3 cellular contexts compared by ENCODE assay signal in the genomic region with DNA sequence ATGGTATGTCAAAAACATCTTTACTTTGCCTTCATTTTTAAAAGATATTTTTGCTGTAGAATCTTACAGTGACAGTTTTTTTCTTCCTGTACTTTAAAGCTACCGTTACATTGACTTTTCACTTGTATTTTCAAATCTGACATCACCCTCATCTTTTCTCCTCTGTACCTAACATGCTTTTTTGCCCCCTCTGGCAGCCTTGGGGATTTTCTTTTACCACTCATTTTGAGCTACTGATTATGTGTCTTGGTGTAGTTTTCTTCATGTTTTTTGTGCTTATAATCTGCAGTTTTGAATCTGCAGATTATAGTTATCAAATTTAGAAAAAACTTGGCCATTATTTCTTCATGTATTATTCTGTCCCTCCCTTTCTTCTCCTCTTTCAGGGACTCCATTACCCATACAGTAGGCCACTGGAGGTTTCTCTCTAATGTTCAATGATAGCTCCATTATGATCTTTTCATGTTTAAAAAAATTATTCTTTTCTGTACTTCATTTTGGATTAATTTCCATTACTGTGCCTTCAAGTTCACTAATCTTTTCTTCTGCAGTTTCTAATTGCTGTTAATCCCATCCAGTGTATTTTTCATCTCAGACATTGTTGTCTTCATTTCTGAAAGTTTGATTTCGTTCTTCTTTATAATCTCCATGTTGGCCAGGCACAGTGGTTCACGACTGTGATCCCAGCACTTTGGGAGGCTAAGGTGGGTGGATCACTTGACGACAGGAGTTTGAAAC.
TF ChIP-seq lines count a peak whose summit lies in the region.

No MANE protein-coding gene starts in this region.

TF ChIP-seq in GM23338, 12 proteins besides CTCF, POLR2A, EP300 and RAD21 (continued from another document):
- no peak for TF ChIP-seq NANOG (IDR thresholded peaks at IDR 0.05; ENCODE audit: borderline replicate concordance)
- no peak for TF ChIP-seq ZNF331 (CRISPR knock-in tag; IDR thresholded peaks at IDR 0.05; ENCODE audit: low read depth)

TF ChIP-seq in HEK293, 187 proteins besides CTCF, POLR2A, EP300 and RAD21:
- TF ChIP-seq, protein P1, sequence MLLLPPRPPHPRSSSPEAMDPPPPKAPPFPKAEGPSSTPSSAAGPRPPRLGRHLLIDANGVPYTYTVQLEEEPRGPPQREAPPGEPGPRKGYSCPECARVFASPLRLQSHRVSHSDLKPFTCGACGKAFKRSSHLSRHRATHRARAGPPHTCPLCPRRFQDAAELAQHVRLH (tag by site-specific recombination; IDR thresholded peaks at IDR 0.05): peak; percentile 44; the same call in 1 of the 2 replicates
- TF ChIP-seq SETDB1 (IDR thresholded peaks at IDR 0.05; ENCODE audit: insufficient read length, low read length) (peak; percentile 51), ZFP41 (tag by site-specific recombination; IDR thresholded peaks at IDR 0.05; ENCODE audit: borderline replicate concordance) (no peak)
- TF ChIP-seq, protein P2, sequence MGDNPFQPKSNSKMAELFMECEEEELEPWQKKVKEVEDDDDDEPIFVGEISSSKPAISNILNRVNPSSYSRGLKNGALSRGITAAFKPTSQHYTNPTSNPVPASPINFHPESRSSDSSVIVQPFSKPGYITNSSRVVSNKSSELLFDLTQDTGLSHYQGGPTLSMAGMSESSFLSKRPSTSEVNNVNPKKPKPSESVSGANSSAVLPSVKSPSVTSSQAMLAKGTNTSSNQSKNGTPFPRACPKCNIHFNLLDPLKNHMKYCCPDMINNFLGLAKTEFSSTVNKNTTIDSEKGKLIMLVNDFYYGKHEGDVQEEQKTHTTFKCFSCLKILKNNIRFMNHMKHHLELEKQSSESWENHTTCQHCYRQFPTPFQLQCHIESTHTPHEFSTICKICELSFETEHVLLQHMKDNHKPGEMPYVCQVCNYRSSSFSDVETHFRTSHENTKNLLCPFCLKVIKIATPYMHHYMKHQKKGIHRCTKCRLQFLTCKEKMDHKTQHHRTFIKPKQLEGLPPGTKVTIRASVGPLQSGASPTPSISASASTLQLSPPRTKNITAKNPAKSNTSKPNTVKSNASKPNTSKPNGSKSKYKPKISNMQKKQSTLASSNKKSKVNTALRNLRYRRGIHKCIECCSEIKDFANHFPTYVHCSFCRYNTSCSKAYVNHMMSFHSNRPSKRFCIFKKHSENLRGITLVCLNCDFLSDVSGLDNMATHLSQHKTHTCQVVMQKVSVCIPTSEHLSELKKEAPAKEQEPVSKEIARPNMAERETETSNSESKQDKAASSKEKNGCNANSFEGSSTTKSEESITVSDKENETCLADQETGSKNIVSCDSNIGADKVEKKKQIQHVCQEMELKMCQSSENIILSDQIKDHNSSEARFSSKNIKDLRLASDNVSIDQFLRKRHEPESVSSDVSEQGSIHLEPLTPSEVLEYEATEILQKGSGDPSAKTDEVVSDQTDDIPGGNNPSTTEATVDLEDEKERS (tag by site-specific recombination; IDR thresholded peaks at IDR 0.05): peak; percentile 71; the same call in 1 of the 2 replicates

TF ChIP-seq in GM12878, 131 proteins besides CTCF, POLR2A, EP300 and RAD21 (continued from another document):
- TF ChIP-seq, protein P3, sequence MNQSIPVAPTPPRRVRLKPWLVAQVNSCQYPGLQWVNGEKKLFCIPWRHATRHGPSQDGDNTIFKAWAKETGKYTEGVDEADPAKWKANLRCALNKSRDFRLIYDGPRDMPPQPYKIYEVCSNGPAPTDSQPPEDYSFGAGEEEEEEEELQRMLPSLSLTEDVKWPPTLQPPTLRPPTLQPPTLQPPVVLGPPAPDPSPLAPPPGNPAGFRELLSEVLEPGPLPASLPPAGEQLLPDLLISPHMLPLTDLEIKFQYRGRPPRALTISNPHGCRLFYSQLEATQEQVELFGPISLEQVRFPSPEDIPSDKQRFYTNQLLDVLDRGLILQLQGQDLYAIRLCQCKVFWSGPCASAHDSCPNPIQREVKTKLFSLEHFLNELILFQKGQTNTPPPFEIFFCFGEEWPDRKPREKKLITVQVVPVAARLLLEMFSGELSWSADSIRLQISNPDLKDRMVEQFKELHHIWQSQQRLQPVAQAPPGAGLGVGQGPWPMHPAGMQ (IDR thresholded peaks at IDR 0.05; ENCODE audit: borderline replicate concordance): no peak
- TF ChIP-seq, protein P4, sequence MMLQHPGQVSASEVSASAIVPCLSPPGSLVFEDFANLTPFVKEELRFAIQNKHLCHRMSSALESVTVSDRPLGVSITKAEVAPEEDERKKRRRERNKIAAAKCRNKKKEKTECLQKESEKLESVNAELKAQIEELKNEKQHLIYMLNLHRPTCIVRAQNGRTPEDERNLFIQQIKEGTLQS (IDR thresholded peaks at IDR 0.05; ENCODE audit: borderline replicate concordance, extremely low read depth, low read depth, low read length): no peak
- TF ChIP-seq TCF12 (IDR thresholded peaks at IDR 0.05; ENCODE audit: low read depth, low read length) (no peak), ZZZ3 (IDR thresholded peaks at IDR 0.05; ENCODE audit: control insufficient read depth, insufficient read length, low read depth) (no peak), BACH1 (IDR thresholded peaks at IDR 0.05; ENCODE audit: borderline replicate concordance) (no peak), ZNF217 (IDR thresholded peaks at IDR 0.05) (peak; percentile 56; the same call in 1 of the 2 replicates)
